In the genomic region with DNA sequence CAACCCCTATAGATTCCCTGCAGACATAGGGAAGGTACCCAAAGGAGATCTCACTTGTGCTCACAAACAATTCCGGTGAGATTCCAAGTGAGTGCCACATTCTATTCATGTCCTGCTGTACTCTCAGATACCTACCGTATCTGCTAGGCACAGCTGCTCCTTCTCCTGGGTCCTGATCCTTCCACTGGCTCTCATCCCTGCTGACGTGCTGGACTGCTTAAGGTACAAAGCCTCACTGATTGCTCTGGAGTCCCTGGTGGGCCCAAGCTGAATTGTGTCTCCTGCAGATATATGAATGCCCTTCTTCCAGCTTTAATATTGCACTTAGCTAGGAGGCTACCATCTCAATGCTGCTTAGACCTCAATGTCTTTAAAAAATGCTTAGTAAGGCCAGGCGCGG, we compare ENCODE assay signal across 19 cellular contexts.
"Had no signal": no experiment of that assay in that cellular context is flagged by ENCODE, and none has a peak within 500 bp of the region (broad histone marks: within the 10 kb centered on the region; RNA-seq: fewer than 3 reads in every experiment).

No MANE protein-coding gene starts in this region.

- H3K36me3 ChIP-seq: adrenal gland, gastrocnemius medialis, heart left ventricle, left ventricle myocardium inferior, right lobe of liver, spleen, WERI-Rb-1 had no signal

- DNase-seq: activated CD4-positive, alpha-beta T cell treated with anti-CD3 and anti-CD28 coated beads, Interleukin-2, amount 50 U/mL, for 4 hours; activated gamma-delta T cell; activated T-cell treated with anti-CD3 and anti-CD28 coated beads, Interleukin-2, amount 50 U/mL, for 72 hours; adrenal gland; caudate nucleus; erythroblast; gastrocnemius medialis; heart left ventricle; left ventricle myocardium inferior; mammary epithelial cell; midbrain; nephron progenitor cell; right lobe of liver; spleen; stimulated activated naive B cell treated with anti-CD40 and anti-IgM and Interleukin-4, amounts not matched to agents 10 μg/mL and 1 μg/mL and 100 μg/mL, for 72 hours; SW 1271; T-helper 2 cell; WERI-Rb-1 had no signal

- H3K4me3 Mint-ChIP-seq: activated naive CD4-positive, alpha-beta T cell treated with anti-CD3 and anti-CD28 coated beads, Interleukin-2, amount 50 U/mL, for 24 hours; activated T-cell treated with anti-CD3 and anti-CD28 coated beads, Interleukin-2, amount 50 U/mL, for 72 hours; stimulated activated naive B cell treated with anti-CD40 and anti-IgM and Interleukin-4, amounts not matched to agents 10 μg/mL and 1 μg/mL and 100 μg/mL, for 72 hours had no signal

- H3K36me3 Mint-ChIP-seq: activated naive CD4-positive, alpha-beta T cell treated with anti-CD3 and anti-CD28 coated beads, Interleukin-2, amount 50 U/mL, for 24 hours had no signal

- H3K27me3 Mint-ChIP-seq: activated naive CD4-positive, alpha-beta T cell treated with anti-CD3 and anti-CD28 coated beads, Interleukin-2, amount 50 U/mL, for 24 hours had no signal

- H3K27me3 ChIP-seq: gastrocnemius medialis, right lobe of liver had no signal

- ATAC-seq: activated T-cell treated with anti-CD3 and anti-CD28 coated beads, Interleukin-2, amount 50 U/mL, for 72 hours; gastrocnemius medialis; heart left ventricle; right lobe of liver; stimulated activated naive B cell treated with anti-CD40 and anti-IgM and Interleukin-4, amounts not matched to agents 10 μg/mL and 1 μg/mL and 100 μg/mL, for 72 hours had no signal

- H3K9me3 Mint-ChIP-seq: activated naive CD4-positive, alpha-beta T cell treated with anti-CD3 and anti-CD28 coated beads, Interleukin-2, amount 50 U/mL, for 24 hours; activated T-cell treated with anti-CD3 and anti-CD28 coated beads, Interleukin-2, amount 50 U/mL, for 72 hours; nephron progenitor cell; stimulated activated naive B cell treated with anti-CD40 and anti-IgM and Interleukin-4, amounts not matched to agents 10 μg/mL and 1 μg/mL and 100 μg/mL, for 72 hours had no signal

- H3K27ac Mint-ChIP-seq: activated naive CD4-positive, alpha-beta T cell treated with anti-CD3 and anti-CD28 coated beads, Interleukin-2, amount 50 U/mL, for 24 hours; activated T-cell treated with anti-CD3 and anti-CD28 coated beads, Interleukin-2, amount 50 U/mL, for 72 hours; nephron progenitor cell had no signal

- H3K27ac ChIP-seq: gastrocnemius medialis, right lobe of liver, WERI-Rb-1 had no signal

- H3K9me3 ChIP-seq: adrenal gland, gastrocnemius medialis, heart left ventricle, left ventricle myocardium inferior, right lobe of liver, spleen had no signal

- H3K4me1 ChIP-seq: right lobe of liver had no signal
